15 cellular contexts compared by ENCODE assay signal in the genomic region with DNA sequence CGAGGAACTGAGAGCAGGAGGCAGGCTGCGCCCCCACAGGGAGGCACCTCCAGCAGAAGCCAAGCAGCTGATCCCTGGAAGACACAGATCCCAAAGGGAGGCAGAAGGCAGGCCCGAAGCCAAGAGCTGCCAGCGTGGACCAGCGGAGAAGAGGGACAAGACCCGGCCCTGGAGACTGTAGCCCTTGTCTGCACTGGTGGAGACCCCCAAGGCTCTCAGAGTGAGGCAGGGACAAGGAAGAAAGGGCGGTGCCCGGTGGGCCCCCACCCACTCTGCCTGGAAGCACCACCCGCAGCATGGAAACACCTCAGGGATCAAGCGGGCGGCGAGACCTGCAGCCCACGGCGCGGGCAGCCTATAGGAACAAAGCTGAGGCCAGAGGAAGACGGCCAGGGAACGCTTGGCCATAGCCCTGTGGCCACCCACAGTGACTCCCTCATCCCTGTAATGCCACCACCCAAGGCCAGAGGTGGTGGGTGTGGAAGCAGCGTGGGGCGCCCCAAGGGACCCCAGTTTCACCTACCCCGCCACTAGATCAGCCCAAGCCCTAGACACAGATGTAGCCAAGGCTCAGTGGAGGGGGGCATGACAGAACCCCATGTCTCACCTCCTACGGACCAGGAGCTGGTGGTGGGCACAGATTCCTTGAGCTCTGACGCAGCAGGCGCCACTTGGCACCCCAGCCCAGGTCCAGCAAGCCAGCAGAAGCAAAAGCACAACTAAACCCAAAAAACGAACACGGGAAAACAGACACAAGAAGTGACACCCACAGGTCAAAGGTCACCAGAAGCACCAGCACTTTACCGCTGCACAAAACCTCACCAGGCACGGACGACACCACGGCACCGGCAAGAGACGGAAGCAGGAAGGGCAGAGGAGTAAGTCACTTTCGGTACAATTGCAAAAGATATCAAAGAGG. TPM values are rescaled to one million over a fixed set of nuclear protein-coding genes. Genes with fewer than 3 reads are reported as not detected.
DNase-seq lines count a peak whose midpoint lies in the region; ATAC-seq, FAIRE-seq and TF ChIP-seq lines count a peak whose summit lies in the region.
"Had no signal": no experiment of that assay in that cellular context is flagged by ENCODE, and none has a peak within 500 bp of the region (broad histone marks: within the 10 kb centered on the region; RNA-seq: fewer than 3 reads in every experiment).

No MANE protein-coding gene starts in this region.

- DNase-seq in A549 (ENCODE audit: low read depth in 1 of 2, low spot score in 1 of 2) = no peak
- peak; percentile 86 to 87 for DNase-seq in HL-60 (ENCODE audit: low read depth in 1 of 2, low spot score in 1 of 2)
- no peak for DNase-seq in activated T-helper 1 cell treated with anti-CD3 and anti-CD28 coated beads, Interleukin-12 subunit alpha, Interleukin-12 subunit beta, Interleukin-2, Interleukin-4 antibody, amounts not matched to agents 30 ng/mL and 10 ng/mL and 1 ng/mL, durations not matched to agents 14 hours and 24 hours and 36 hours (ENCODE audit: low spot score)
- DNase-seq in midbrain (lab: John Stamatoyannopoulos, UW) = peak; percentile 28
- no peak for DNase-seq in T-helper 2 cell
- DNase-seq in NCI-H128 (lab: John Stamatoyannopoulos, UW; ENCODE audit: unreplicated experiment) = no peak
- DNase-seq in NCI-H1694 treated with DMSO at 0.1 percent for 48 hours (lab: John Stamatoyannopoulos, UW) = no peak
- DNase-seq in HUDEP-2 (lab: John Stamatoyannopoulos, UW; ENCODE audit: unreplicated experiment in 76 of 76) = no peak
- DNase-seq: DMS53; GM23248; NCI-H1417 treated with DMSO at 0.1 percent for 48 hours; NCI-H510A treated with DMSO at 0.1 percent for 48 hours; stimulated activated naive CD8-positive, alpha-beta T cell treated with anti-CD3 and anti-CD28 coated beads, Interleukin-15, amount 100 ng/mL, for 72 hours had no signal

- H3K4me3 Mint-ChIP-seq in activated T-helper 1 cell treated with anti-CD3 and anti-CD28 coated beads, Interleukin-12 subunit alpha, Interleukin-12 subunit beta, Interleukin-2, Interleukin-4 antibody, amounts not matched to agents 30 ng/mL and 10 ng/mL and 1 ng/mL, durations not matched to agents 14 hours and 24 hours and 36 hours = no peak overlapping the region
- H3K4me3 Mint-ChIP-seq: stimulated activated naive CD8-positive, alpha-beta T cell treated with anti-CD3 and anti-CD28 coated beads, Interleukin-15, amount 100 ng/mL, for 72 hours had no signal

- ATAC-seq in A549 = no peak
- ATAC-seq: stimulated activated naive CD8-positive, alpha-beta T cell treated with anti-CD3 and anti-CD28 coated beads, Interleukin-15, amount 100 ng/mL, for 72 hours had no signal

- no peak for TF ChIP-seq EP300 in A549 (IDR thresholded peaks at IDR 0.05)

- TF ChIP-seq CTCF in A549 (IDR thresholded peaks at IDR 0.05) (no peak), HL-60 (IDR thresholded peaks at IDR 0.05; ENCODE audit: insufficient read depth, low read length) (no peak)

- peak overlapping the region in 1 of 2 experiments; percentile 54; a peak in 3 of 6 replicates for H3K27ac ChIP-seq in A549
- peak overlapping the region; percentile 92 for H3K27ac ChIP-seq in HL-60 (replicated peaks)
- H3K27ac ChIP-seq: GM23248 had no signal

- no peak for TF ChIP-seq POLR2A in A549 (IDR thresholded peaks at IDR 0.05; ENCODE audit: low read length)

- no peak for FAIRE-seq in A549 (lab: Jason Lieb, UNC)

- H3K4me1 ChIP-seq in A549 = peaks cover 84% of the 10 kb centered on the region

- H3K36me3 Mint-ChIP-seq in activated T-helper 1 cell treated with anti-CD3 and anti-CD28 coated beads, Interleukin-12 subunit alpha, Interleukin-12 subunit beta, Interleukin-2, Interleukin-4 antibody, amounts not matched to agents 30 ng/mL and 10 ng/mL and 1 ng/mL, durations not matched to agents 14 hours and 24 hours and 36 hours (ENCODE audit: low read depth) = peaks cover 20% of the 10 kb centered on the region

- no peaks in the 10 kb centered on the region for H3K27me3 Mint-ChIP-seq in activated T-helper 1 cell treated with anti-CD3 and anti-CD28 coated beads, Interleukin-12 subunit alpha, Interleukin-12 subunit beta, Interleukin-2, Interleukin-4 antibody, amounts not matched to agents 30 ng/mL and 10 ng/mL and 1 ng/mL, durations not matched to agents 14 hours and 24 hours and 36 hours (ENCODE audit: insufficient read depth)
- H3K27me3 Mint-ChIP-seq: stimulated activated naive CD8-positive, alpha-beta T cell treated with anti-CD3 and anti-CD28 coated beads, Interleukin-15, amount 100 ng/mL, for 72 hours had no signal

- TF ChIP-seq RAD21 in A549 (conservative IDR thresholded peaks at IDR 0.05 in 1 of 2, IDR thresholded peaks at IDR 0.05 in 1 of 2) = no peak

- CTCF ChIA-PET in A549 (lab: Yijun Ruan, JAX) = interaction anchor here (2.2 to 2.3 kb wide), 2 partner anchors 14 to 39 kb away, joined by 6 to 8 read pairs; no protein-coding TSS in a partner anchor

- H3K4me2 ChIP-seq in A549 = peak overlapping the region; percentile 96

- H3K4me1 Mint-ChIP-seq in activated T-helper 1 cell treated with anti-CD3 and anti-CD28 coated beads, Interleukin-12 subunit alpha, Interleukin-12 subunit beta, Interleukin-2, Interleukin-4 antibody, amounts not matched to agents 30 ng/mL and 10 ng/mL and 1 ng/mL, durations not matched to agents 14 hours and 24 hours and 36 hours (ENCODE audit: low read depth) = peaks cover 36% of the 10 kb centered on the region

- peak overlapping the region; percentile 55 for H3K27ac Mint-ChIP-seq in activated T-helper 1 cell treated with anti-CD3 and anti-CD28 coated beads, Interleukin-12 subunit alpha, Interleukin-12 subunit beta, Interleukin-2, Interleukin-4 antibody, amounts not matched to agents 30 ng/mL and 10 ng/mL and 1 ng/mL, durations not matched to agents 14 hours and 24 hours and 36 hours

- H3K4me3 ChIP-seq in A549 (no peak overlapping the region), HL-60 (replicated peaks; ENCODE audit: insufficient read depth, low read length) (peak overlapping the region; percentile 43)
- H3K4me3 ChIP-seq: GM23248, lung had no signal

- intact Hi-C loops in activated T-helper 1 cell treated with anti-CD3 and anti-CD28 coated beads, Interleukin-12 subunit alpha, Interleukin-12 subunit beta, Interleukin-2, Interleukin-4 antibody, amounts not matched to agents 30 ng/mL and 10 ng/mL and 1 ng/mL, durations not matched to agents 14 hours and 24 hours and 36 hours (cut with micrococcal nuclease) = no loop called here

- POLR2A ChIA-PET in A549 (lab: Yijun Ruan, JAX) = no interaction called here

- 92% methylated on average over 32 of the region's 32 CpGs for WGBS in A549 (ENCODE audit: missing lambda C conversion rate)

- H3K9me3 Mint-ChIP-seq in activated T-helper 1 cell treated with anti-CD3 and anti-CD28 coated beads, Interleukin-12 subunit alpha, Interleukin-12 subunit beta, Interleukin-2, Interleukin-4 antibody, amounts not matched to agents 30 ng/mL and 10 ng/mL and 1 ng/mL, durations not matched to agents 14 hours and 24 hours and 36 hours = no peaks in the 10 kb centered on the region
- H3K9me3 Mint-ChIP-seq: stimulated activated naive CD8-positive, alpha-beta T cell treated with anti-CD3 and anti-CD28 coated beads, Interleukin-15, amount 100 ng/mL, for 72 hours had no signal

- no peaks in the 10 kb centered on the region for H3K27me3 ChIP-seq in HL-60 (ENCODE audit: insufficient read depth, poor library complexity, severe bottlenecking)

- H3K9me3 ChIP-seq in A549 = no peaks in the 10 kb centered on the region

RNA-seq across cellular contexts. Expression of a gene that starts 2.9 kb away (rescaled TPM):
- polyA plus RNA-seq in A549 (2011; rRNA removed) = 9.8 and 13.7 TPM in 2 replicates
- polyA plus RNA-seq in A549 (2012; cell fraction: cytosol; rRNA removed) = 29.1 and 29.7 TPM in 2 replicates
- polyA plus RNA-seq in A549 (2012; cell fraction: nucleus; rRNA removed) = 131 and 141 TPM in 2 replicates
- polyA plus RNA-seq in A549 (2017; fragmentation: RNase III; extraction: RNeasy Plus Mini Kit Qiagen cat#74134 plus additional on column Dnase treatment) = 34.0 to 35.2 TPM (median 34.8 TPM) in 3 replicates
- 40.0 and 46.9 TPM in 2 replicates for polyA minus RNA-seq in A549 (2011; rRNA and poly(A)+ RNA removed)
- total RNA-seq in activated T-helper 1 cell treated with anti-CD3 and anti-CD28 coated beads, Interleukin-12 subunit alpha, Interleukin-12 subunit beta, Interleukin-2, Interleukin-4 antibody, amounts not matched to agents 30 ng/mL and 10 ng/mL and 1 ng/mL, durations not matched to agents 14 hours and 24 hours and 36 hours = 53.2 and 57.5 TPM in 2 replicates

RNA-seq across cellular contexts. Expression of a gene that starts 6.7 kb away (rescaled TPM):
- polyA plus RNA-seq in A549 (2011; rRNA removed) (41.6 and 47.9 TPM in 2 replicates), A549 (2017; fragmentation: RNase III; extraction: RNeasy Plus Mini Kit Qiagen cat#74134 plus additional on column Dnase treatment) (49.8 to 57.9 TPM (median 52.4 TPM) in 3 replicates)
- 55.5 and 60.4 TPM in 2 replicates for polyA plus RNA-seq in A549 (2012; cell fraction: cytosol; rRNA removed)
- polyA plus RNA-seq in A549 (2012; cell fraction: nucleus; rRNA removed) = 194 and 235 TPM in 2 replicates
- polyA minus RNA-seq in A549 (2011; rRNA and poly(A)+ RNA removed) = 18.1 and 22.6 TPM in 2 replicates
- total RNA-seq in activated T-helper 1 cell treated with anti-CD3 and anti-CD28 coated beads, Interleukin-12 subunit alpha, Interleukin-12 subunit beta, Interleukin-2, Interleukin-4 antibody, amounts not matched to agents 30 ng/mL and 10 ng/mL and 1 ng/mL, durations not matched to agents 14 hours and 24 hours and 36 hours = 33.8 and 35.5 TPM in 2 replicates

RNA-seq across cellular contexts. Expression of a gene that starts 9.7 kb away (rescaled TPM):
- polyA plus RNA-seq in A549 (2011; rRNA removed) = 7.1 and 7.7 TPM in 2 replicates
- 16.6 and 20.5 TPM in 2 replicates for polyA plus RNA-seq in A549 (2012; cell fraction: cytosol; rRNA removed)
- 39.2 and 46.7 TPM in 2 replicates for polyA plus RNA-seq in A549 (2012; cell fraction: nucleus; rRNA removed)
- 14.8 to 17.0 TPM (median 16.3 TPM) in 3 replicates for polyA plus RNA-seq in A549 (2017; fragmentation: RNase III; extraction: RNeasy Plus Mini Kit Qiagen cat#74134 plus additional on column Dnase treatment)
- 12.4 and 13.8 TPM in 2 replicates for polyA minus RNA-seq in A549 (2011; rRNA and poly(A)+ RNA removed)
- total RNA-seq in activated T-helper 1 cell treated with anti-CD3 and anti-CD28 coated beads, Interleukin-12 subunit alpha, Interleukin-12 subunit beta, Interleukin-2, Interleukin-4 antibody, amounts not matched to agents 30 ng/mL and 10 ng/mL and 1 ng/mL, durations not matched to agents 14 hours and 24 hours and 36 hours = 49.5 and 54.5 TPM in 2 replicates

RNA-seq across cellular contexts. Expression of a gene that starts 16.2 kb away (rescaled TPM):
- polyA plus RNA-seq in A549 (2011; rRNA removed) (77.1 and 81.4 TPM in 2 replicates), A549 (2017; fragmentation: RNase III; extraction: RNeasy Plus Mini Kit Qiagen cat#74134 plus additional on column Dnase treatment) (81.4 to 93.3 TPM (median 87.2 TPM) in 3 replicates)
- polyA plus RNA-seq in A549 (2012; cell fraction: cytosol; rRNA removed) = 150 and 202 TPM in 2 replicates
- polyA plus RNA-seq in A549 (2012; cell fraction: nucleus; rRNA removed) = 126 and 181 TPM in 2 replicates
- polyA minus RNA-seq in A549 (2011; rRNA and poly(A)+ RNA removed) = 94.1 and 104 TPM in 2 replicates
- total RNA-seq in activated T-helper 1 cell treated with anti-CD3 and anti-CD28 coated beads, Interleukin-12 subunit alpha, Interleukin-12 subunit beta, Interleukin-2, Interleukin-4 antibody, amounts not matched to agents 30 ng/mL and 10 ng/mL and 1 ng/mL, durations not matched to agents 14 hours and 24 hours and 36 hours = 130 and 131 TPM in 2 replicates

RNA-seq across cellular contexts. Expression of a gene that starts 18.8 kb away (rescaled TPM):
- polyA plus RNA-seq in A549 (2011; rRNA removed) (0.34 and 0.41 TPM in 2 replicates), A549 (2017; fragmentation: RNase III; extraction: RNeasy Plus Mini Kit Qiagen cat#74134 plus additional on column Dnase treatment) (0.29 to 0.45 TPM (median 0.38 TPM) in 3 replicates)
- polyA plus RNA-seq in A549 (2012; cell fraction: cytosol; rRNA removed) = 0.41 and 0.48 TPM in 2 replicates
- 0.48 and 0.61 TPM in 2 replicates for polyA plus RNA-seq in A549 (2012; cell fraction: nucleus; rRNA removed)
- polyA minus RNA-seq in A549 (2011; rRNA and poly(A)+ RNA removed) = 0.78 and 1.1 TPM in 2 replicates
- 0.24 and 0.31 TPM in 2 replicates for total RNA-seq in activated T-helper 1 cell treated with anti-CD3 and anti-CD28 coated beads, Interleukin-12 subunit alpha, Interleukin-12 subunit beta, Interleukin-2, Interleukin-4 antibody, amounts not matched to agents 30 ng/mL and 10 ng/mL and 1 ng/mL, durations not matched to agents 14 hours and 24 hours and 36 hours
- total RNA-seq: dermis microvascular lymphatic vessel endothelial cell had no signal

Comparison
In these comparisons a context has a peak if more than half of its experiments do, and no peak if none do; other contexts are left out.
1. DNase-seq: peak in HL-60 (2 of 2) and midbrain (single experiment); none in A549 (0 of 2), activated T-helper 1 cell treated with anti-CD3 and anti-CD28 coated beads, Interleukin-12 subunit alpha, Interleukin-12 subunit beta, Interleukin-2, Interleukin-4 antibody, amounts not matched to agents 30 ng/mL and 10 ng/mL and 1 ng/mL, durations not matched to agents 14 hours and 24 hours and 36 hours (single experiment), T-helper 2 cell (0 of 5), NCI-H128 (single experiment), NCI-H1694 treated with DMSO at 0.1 percent for 48 hours (single experiment) and HUDEP-2 (0 of 76).